ENCODE assay signal across 9 cellular contexts in genomic region chr3:13621381-13622221, GRCh38.
DNase-seq lines count a peak whose midpoint lies in the region; TF ChIP-seq lines count a peak whose summit lies in the region.
"Had no signal": no experiment of that assay in that cellular context is flagged by ENCODE, and none has a peak within 500 bp of the region (broad histone marks: within the 10 kb centered on the region; RNA-seq: fewer than 3 reads in every experiment).

No MANE protein-coding gene starts in this region.

- peaks cover 0 to 25% (median 0%) of the 10 kb centered on the region in 3 donors for H3K36me3 ChIP-seq in esophagus squamous epithelium

- no peak for TF ChIP-seq CTCF in esophagus squamous epithelium (IDR thresholded peaks at IDR 0.05)

- intact Hi-C loops in esophagus squamous epithelium (cut with DNase I) = no loop called here

- TF ChIP-seq POLR2A in esophagus squamous epithelium (IDR thresholded peaks at IDR 0.05) = no peak

- H3K27ac ChIP-seq in esophagus squamous epithelium = no peak overlapping the region

- WGBS in esophagus squamous epithelium, 2 donors = 87 to 88% methylated on average over 5 to 17 of the region's 31 CpGs

- DNase-seq in RPMI7951 (ENCODE audit: low read depth) (peak; percentile 98), HuH-7.5 (ENCODE audit: low spot score) (no peak), esophagus squamous epithelium (lab: John Stamatoyannopoulos, UW) (no peak), HK-2 (ENCODE audit: unreplicated experiment) (no peak)
- DNase-seq in activated CD8-positive, alpha-beta memory T cell treated with anti-CD3 and anti-CD28 coated beads for 48 hours (ENCODE audit: low read depth in 2 of 3, low spot score in 2 of 3) = peak in 2 of 3 experiments; percentile 11 to 24
- DNase-seq in effector CD8-positive, alpha-beta T cell (lab: John Stamatoyannopoulos, UW) = peak; percentile 32
- DNase-seq in stimulated activated CD8-positive, alpha-beta memory T cell treated with anti-CD3 and anti-CD28 coated beads, Interleukin-2, amount 100 ng/mL, for 1 hour (ENCODE audit: low read depth in 2 of 2) = peak; percentile 22 to 25
- DNase-seq: Kasumi-1, mammary epithelial cell had no signal

- no peak overlapping the region for H3K4me3 ChIP-seq in esophagus squamous epithelium

- H3K4me1 ChIP-seq in esophagus squamous epithelium = peaks cover 0 to 22% (median 10%) of the 10 kb centered on the region in 3 donors

- H3K27me3 ChIP-seq in esophagus squamous epithelium = no peaks in the 10 kb centered on the region

- H3K9me3 ChIP-seq in esophagus squamous epithelium = no peaks in the 10 kb centered on the region

Comparison
In these comparisons a context has a peak if more than half of its experiments do, and no peak if none do; other contexts are left out.
1. DNase-seq: peak in RPMI7951 (single experiment), activated CD8-positive, alpha-beta memory T cell treated with anti-CD3 and anti-CD28 coated beads for 48 hours (2 of 3), effector CD8-positive, alpha-beta T cell (single experiment) and stimulated activated CD8-positive, alpha-beta memory T cell treated with anti-CD3 and anti-CD28 coated beads, Interleukin-2, amount 100 ng/mL, for 1 hour (2 of 2); none in HuH-7.5 (single experiment), esophagus squamous epithelium (single experiment) and HK-2 (single experiment).